ENCODE assay signal across 1 cellular context in the genomic region with DNA sequence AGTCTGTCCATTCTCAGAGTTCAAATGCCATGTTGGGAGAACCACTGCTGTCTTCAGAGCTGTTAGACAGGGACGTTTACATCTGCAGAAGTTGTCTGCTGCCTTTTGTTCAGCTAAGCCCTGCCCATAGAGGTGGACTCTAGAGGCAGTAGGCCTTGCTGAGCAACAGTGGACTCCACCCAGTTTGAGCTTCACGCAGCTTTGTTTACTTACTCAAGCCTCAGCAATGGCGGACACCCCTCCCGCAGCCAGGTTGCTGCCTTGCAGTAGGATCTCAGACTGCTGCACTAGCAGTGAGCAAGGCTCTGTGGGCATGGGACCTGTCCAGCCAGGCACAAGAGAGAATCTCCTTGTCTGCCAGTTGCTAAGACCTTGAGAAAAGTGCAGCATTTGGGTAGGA. TPM values are rescaled to one million over a fixed set of nuclear protein-coding genes. Genes with fewer than 3 reads are reported as not detected.
"Had no signal": no experiment of that assay in that cellular context is flagged by ENCODE, and none has a peak within 500 bp of the region (broad histone marks: within the 10 kb centered on the region; RNA-seq: fewer than 3 reads in every experiment).

No MANE protein-coding gene starts in this region.

RNA-seq across cellular contexts. Expression of a gene that starts 48.8 kb away (rescaled TPM):
- total RNA-seq: OCI-LY7 had no signal
